In the genomic region with DNA sequence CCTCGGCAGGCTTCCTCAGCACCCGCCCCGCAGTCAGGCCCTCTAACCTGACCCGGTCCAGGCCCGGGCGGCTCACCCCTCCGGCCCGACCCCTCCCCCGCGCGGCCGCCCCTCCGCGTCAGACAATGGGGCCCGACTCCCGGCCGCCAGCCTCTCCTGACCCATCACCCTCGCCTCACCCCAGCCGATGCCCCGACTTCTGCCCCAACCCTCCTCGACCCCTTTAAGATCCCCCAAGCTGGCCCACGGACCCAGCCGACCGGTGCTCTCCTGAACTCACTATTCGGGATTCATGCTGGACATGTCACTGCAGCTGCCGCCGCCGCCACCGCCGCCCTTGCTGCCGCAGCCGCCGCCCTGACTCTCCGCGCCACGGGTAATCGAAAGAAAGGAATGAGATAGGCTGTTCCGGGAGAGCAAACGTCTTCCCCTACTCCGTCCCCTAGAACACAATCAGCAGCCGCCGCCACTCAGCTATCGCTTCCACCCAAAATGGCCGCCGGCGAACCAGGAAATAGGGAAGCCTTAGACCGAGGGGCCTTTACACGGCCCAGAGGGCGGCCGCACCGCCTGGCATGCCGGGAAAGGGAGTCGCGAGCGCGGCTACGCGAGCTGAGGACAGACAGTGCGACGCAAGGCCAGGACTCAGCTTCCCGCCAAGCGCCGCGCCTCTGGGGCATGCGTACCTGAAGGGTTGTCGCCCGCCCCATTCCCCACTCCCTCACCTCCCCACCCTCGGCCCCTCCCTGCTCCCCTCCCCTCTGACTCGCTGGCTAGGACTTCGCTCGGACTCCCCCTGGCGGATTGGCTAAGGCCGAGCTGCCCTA, we compare ENCODE assay signal across 8 cellular contexts. TPM values are rescaled to one million over a fixed set of nuclear protein-coding genes. Genes with fewer than 3 reads are reported as not detected.
DNase-seq lines count a peak whose midpoint lies in the region; ATAC-seq and TF ChIP-seq lines count a peak whose summit lies in the region.

Gene RAB1A, minus strand, starts transcription at position 494 of the 827 bp plus-strand sequence. Its CDS starts 191 bp downstream, at position 303.

- H3K4me3 Mint-ChIP-seq in CD14-positive monocyte, result peak within 1 kb of the TSS; percentile 96 to 99
- peak within 1 kb of the TSS; percentile 96 for H3K4me3 Mint-ChIP-seq in activated CD4-positive, alpha-beta T cell treated with anti-CD3 and anti-CD28 coated beads, Interleukin-2, amount 10 ng/mL, durations not matched to agents 7 days and 5 days

- H3K9me3 Mint-ChIP-seq in CD14-positive monocyte, result peaks cover 0 to 3% (median 0%) of the 10 kb centered on the region in 7 donors
- no peaks in the 10 kb centered on the region for H3K9me3 Mint-ChIP-seq in activated CD4-positive, alpha-beta T cell treated with anti-CD3 and anti-CD28 coated beads, Interleukin-2, amount 10 ng/mL, durations not matched to agents 7 days and 5 days

- POLR2A ChIA-PET in activated CD4-positive, alpha-beta T cell treated with anti-CD3 and anti-CD28 coated beads, Interleukin-2, amount 10 ng/mL, durations not matched to agents 7 days and 5 days (lab: Charles Lee), result interaction anchor here (0.6 to 1.3 kb wide), 5 partner anchors 10 to 418 kb away, joined by 3 to 8 read pairs (median 3); partner anchors contain the start of gene ACTR2

- peaks cover 0 to 4% of the 10 kb centered on the region in 2 donors for H3K36me3 Mint-ChIP-seq in CD14-positive monocyte
- peaks cover 5% of the 10 kb centered on the region for H3K36me3 Mint-ChIP-seq in activated CD4-positive, alpha-beta T cell treated with anti-CD3 and anti-CD28 coated beads, Interleukin-2, amount 10 ng/mL, durations not matched to agents 7 days and 5 days (ENCODE audit: low read depth)

- H3K4me1 Mint-ChIP-seq in CD14-positive monocyte, result peaks cover 38% of the 10 kb centered on the region
- peaks cover 35% of the 10 kb centered on the region for H3K4me1 Mint-ChIP-seq in activated CD4-positive, alpha-beta T cell treated with anti-CD3 and anti-CD28 coated beads, Interleukin-2, amount 10 ng/mL, durations not matched to agents 7 days and 5 days

- no peak for TF ChIP-seq CTCF in CD14-positive monocyte (IDR thresholded peaks at IDR 0.05)

- CTCF ChIA-PET in activated CD4-positive, alpha-beta T cell treated with anti-CD3 and anti-CD28 coated beads, Interleukin-2, amount 10 ng/mL, durations not matched to agents 7 days and 5 days (lab: Charles Lee), result interaction anchor here (0.6 to 3.2 kb wide), 16 partner anchors 8 to 332 kb away, joined by 3 to 17 read pairs (median 4); no protein-coding TSS in a partner anchor

- intact Hi-C loops in CD14-positive monocyte (cut with micrococcal nuclease), result loop anchor here (2.0 to 5.0 kb wide), 3 partner anchors 63 to 97 kb away; partner anchors contain the start of gene ACTR2 (in 1 of the 2)

- ATAC-seq in GM19351 (IDR thresholded peaks at IDR 0.05; ENCODE audit: unreplicated experiment) (peak; percentile 93), HG03521 (IDR thresholded peaks at IDR 0.05; ENCODE audit: unreplicated experiment) (peak; percentile 94)

- peaks cover 0 to 7% (median 0%) of the 10 kb centered on the region in 3 donors for H3K27me3 Mint-ChIP-seq in CD14-positive monocyte (ENCODE audit: low read depth in 3 of 3)
- peaks cover 2% of the 10 kb centered on the region for H3K27me3 Mint-ChIP-seq in activated CD4-positive, alpha-beta T cell treated with anti-CD3 and anti-CD28 coated beads, Interleukin-2, amount 10 ng/mL, durations not matched to agents 7 days and 5 days

- peak; percentile 100 for DNase-seq in CD14-positive monocyte (ENCODE audit: low spot score)
- peak; percentile 98 for DNase-seq in NCI-H69 (lab: John Stamatoyannopoulos, UW)
- peak; percentile 100 for DNase-seq in activated CD4-positive, alpha-beta T cell treated with anti-CD3 and anti-CD28 coated beads, Interleukin-2, amount 10 ng/mL, durations not matched to agents 7 days and 5 days
- peak; percentile 77 for DNase-seq in cortex of kidney (lab: John Stamatoyannopoulos, UW)
- DNase-seq in left kidney (ENCODE audit: low read depth, low spot score), result peak; percentile 100
- peak; percentile 98 to 100 for DNase-seq in stimulated activated CD4-positive, alpha-beta T cell treated with anti-CD3 and anti-CD28 coated beads, Interleukin-2, amount 100 ng/mL, for 24 hours

- peak within 1 kb of the TSS; percentile 97 to 100 (median 100) for H3K27ac Mint-ChIP-seq in CD14-positive monocyte
- peak within 1 kb of the TSS; percentile 98 for H3K27ac Mint-ChIP-seq in activated CD4-positive, alpha-beta T cell treated with anti-CD3 and anti-CD28 coated beads, Interleukin-2, amount 10 ng/mL, durations not matched to agents 7 days and 5 days

RNA-seq across cellular contexts. Expression of gene RAB1A, which starts in this region (rescaled TPM):
- 100 to 1,000 TPM; 110 to 124 TPM for polyA plus RNA-seq in CD14-positive monocyte
- 10 to 100 TPM; 56.0 to 63.5 TPM for total RNA-seq in activated CD4-positive, alpha-beta T cell treated with anti-CD3 and anti-CD28 coated beads, Interleukin-2, amount 10 ng/mL, durations not matched to agents 7 days and 5 days

Comparison
In these comparisons a context has a peak if more than half of its experiments do, and no peak if none do; other contexts are left out.
1. Peak in every context shown above with its lines: DNase-seq and ATAC-seq.